8 cellular contexts compared by ENCODE assay signal in the genomic region with DNA sequence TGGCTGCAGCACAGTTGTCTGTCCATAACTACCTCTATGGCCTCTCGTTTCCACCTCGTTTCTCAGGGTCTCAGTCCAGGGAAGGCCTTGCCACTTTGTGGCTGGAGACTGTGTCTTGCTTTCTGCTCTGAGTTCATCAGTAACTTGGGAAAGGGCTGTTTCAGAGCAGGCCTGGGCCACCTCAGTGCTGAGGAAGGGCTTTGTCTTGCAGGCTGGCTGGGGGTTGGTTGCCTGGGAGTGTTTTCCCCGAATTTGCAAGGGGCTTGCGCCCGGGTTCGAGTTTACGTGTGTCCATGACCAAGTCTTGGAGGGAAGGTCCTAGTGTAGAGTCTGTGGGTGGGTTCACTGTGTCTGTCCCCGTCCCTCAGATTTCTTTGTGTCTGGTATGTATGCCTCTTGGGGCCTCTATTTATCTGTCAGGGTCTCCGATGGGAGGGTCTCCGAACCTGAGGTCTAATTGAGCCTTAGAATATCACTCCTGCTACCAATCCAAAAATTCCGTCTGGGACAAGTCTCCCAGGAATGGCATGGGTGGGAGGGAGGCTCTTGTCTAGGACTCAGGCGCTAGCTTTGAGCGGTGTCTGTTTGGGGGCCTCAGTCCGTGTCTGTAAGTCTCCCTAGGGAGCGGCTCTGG. TPM values are rescaled to one million over a fixed set of nuclear protein-coding genes. Genes with fewer than 3 reads are reported as not detected.
DNase-seq lines count a peak whose midpoint lies in the region; ATAC-seq, FAIRE-seq and TF ChIP-seq lines count a peak whose summit lies in the region.
"Had no signal": no experiment of that assay in that cellular context is flagged by ENCODE, and none has a peak within 500 bp of the region (broad histone marks: within the 10 kb centered on the region; RNA-seq: fewer than 3 reads in every experiment).

No MANE protein-coding gene starts in this region.

- CTCF ChIA-PET in K562 (lab: Yijun Ruan, JAX; ENCODE audit: low intra/inter-chr PET ratio) (no interaction called here), HEK293T (lab: Yijun Ruan, JAX) (interaction anchor here (1.3 kb wide), 1 partner anchor 11 kb away, joined by 3 read pairs; no protein-coding TSS in a partner anchor)

- 69% methylated on average over 14 of the region's 15 CpGs for whole genome bisulfite sequencing in K562 (ENCODE audit: insufficient coverage, low coverage, missing lambda C conversion rate)

- H3K27ac ChIP-seq in BLaER1 treated with 17β-estradiol and CSF1 and Interleukin-3, amounts not matched to agents 10 nM and 100 nM: peak overlapping the region; percentile 25 to 82 (median 73); a peak in 21 of 22 replicates
- no peak overlapping the region for H3K27ac ChIP-seq in K562 (ENCODE audit: extremely low read depth, low read depth, low read length)
- H3K27ac ChIP-seq in mucosa of rectum (ENCODE audit: low read depth in 2 of 2, low read length in 2 of 2): peak overlapping the region; percentile 84 to 85

- no peak for FAIRE-seq in K562 (lab: Jason Lieb, UNC)

- DNase-seq in K562 (ENCODE audit: extremely low read depth in 1 of 4, low spot score in 3 of 4) (no peak), NCI-H1092 (lab: John Stamatoyannopoulos, UW) (no peak), HEK293T (ENCODE audit: extremely low spot score) (no peak)
- DNase-seq: hypothalamus had no signal

- intact Hi-C loops in K562 (cut with micrococcal nuclease): loop anchor here (5.0 kb wide), 1 partner anchor 51 kb away; no protein-coding TSS in a partner anchor

- TF ChIP-seq EP300 in K562 (IDR thresholded peaks at IDR 0.05; ENCODE audit: low read length): no peak

- no peak for TF ChIP-seq CTCF in K562 (IDR thresholded peaks at IDR 0.05 in 2 of 3, conservative IDR thresholded peaks at IDR 0.05 in 1 of 3; ENCODE audit: insufficient read depth in 2 of 3, low read depth in 1 of 3, low read length in 3 of 3)

- no peak for TF ChIP-seq POLR2A in K562 (conservative IDR thresholded peaks at IDR 0.05)

- no peak for TF ChIP-seq RAD21 in K562 (CRISPR knock-in tag; conservative IDR thresholded peaks at IDR 0.05 in 1 of 2, IDR thresholded peaks at IDR 0.05 in 1 of 2)

- H3K9me3 ChIP-seq in BLaER1 treated with 17β-estradiol and CSF1 and Interleukin-3, amounts not matched to agents 10 nM and 100 nM (replicated peaks in 1 of 11): no peaks in the 10 kb centered on the region
- no peaks in the 10 kb centered on the region for H3K9me3 ChIP-seq in K562 (replicated peaks; ENCODE audit: control insufficient read depth, insufficient read depth, low read depth, low read length)
- H3K9me3 ChIP-seq in mucosa of rectum (ENCODE audit: control insufficient read depth in 2 of 2, low read length in 2 of 2): no peaks in the 10 kb centered on the region

- H3K9ac ChIP-seq in BLaER1 treated with 17β-estradiol and CSF1 and Interleukin-3, amounts not matched to agents 10 nM and 100 nM: peak overlapping the region; percentile 69 to 82 (median 78)
- H3K9ac ChIP-seq in K562 (ENCODE audit: insufficient read depth in 1 of 2, low read depth in 2 of 2, low read length in 2 of 2): peak overlapping the region; percentile 14 to 52; a peak in 2 of 4 replicates
- peak overlapping the region; percentile 48 to 65 for H3K9ac ChIP-seq in mucosa of rectum (ENCODE audit: low read depth in 1 of 2, low read length in 2 of 2)

- peak overlapping the region; percentile 77; the same call in 1 of the 2 replicates for H2AFZ ChIP-seq in K562 (ENCODE audit: low read depth, low read length)

- H3K4me2 ChIP-seq in BLaER1 treated with 17β-estradiol and CSF1 and Interleukin-3, amounts not matched to agents 10 nM and 100 nM: peak overlapping the region; percentile 84 to 98 (median 91)
- H3K4me2 ChIP-seq in K562 (ENCODE audit: insufficient read depth, low read length): no peak overlapping the region; the same call in 1 of the 2 replicates

- no TSS peak for BruUV-seq in K562 (replicated peaks; lab: Mats Ljungman, UMichigan)

- peaks cover 62 to 84% (median 79%) of the 10 kb centered on the region in 10 experiments for H3K4me1 ChIP-seq in BLaER1 treated with 17β-estradiol and CSF1 and Interleukin-3, amounts not matched to agents 10 nM and 100 nM
- H3K4me1 ChIP-seq in K562 (replicated peaks in 1 of 2; ENCODE audit: control insufficient read depth in 2 of 2, insufficient read depth in 2 of 2, low read length in 2 of 2) (peaks cover 18 to 43% of the 10 kb centered on the region in 2 experiments; a peak in 4 of 5 replicates), mucosa of rectum (ENCODE audit: control insufficient read depth in 2 of 2, insufficient read depth in 2 of 2, low read length in 2 of 2) (peaks cover 13 to 19% of the 10 kb centered on the region in 2 donors)

- peaks cover 0 to 14% (median 0%) of the 10 kb centered on the region in 11 experiments; a peak in 5 of 22 replicates for H3K36me3 ChIP-seq in BLaER1 treated with 17β-estradiol and CSF1 and Interleukin-3, amounts not matched to agents 10 nM and 100 nM
- H3K36me3 ChIP-seq in K562 (ENCODE audit: control insufficient read depth, insufficient read depth, low read length) (peaks cover 11% of the 10 kb centered on the region; the same call in 1 of the 3 replicates), mucosa of rectum (ENCODE audit: control insufficient read depth in 2 of 2, insufficient read depth in 2 of 2, low read length in 2 of 2) (peaks cover 0 to 3% of the 10 kb centered on the region in 2 donors)

- POLR2A ChIA-PET in K562 (lab: Yijun Ruan, JAX): interaction anchor here (3.5 kb wide), 1 partner anchor 11 kb away, joined by 15 read pairs; no protein-coding TSS in a partner anchor
- POLR2A ChIA-PET in HEK293T (lab: Yijun Ruan, JAX): interaction anchor here (1.0 to 3.9 kb wide), 3 partner anchors 11 to 18 kb away, joined by 3 to 27 read pairs (median 4); partner anchors contain the start of gene ARMC5

- H3K79me2 ChIP-seq in K562 (ENCODE audit: control insufficient read depth, insufficient read depth, low read length): no peaks in the 10 kb centered on the region

- H3K9me1 ChIP-seq in K562 (ENCODE audit: control insufficient read depth, insufficient read depth, low read length): no peaks in the 10 kb centered on the region

- in situ Hi-C loops in K562 (cut with MboI): no loop called here

- no peaks in the 10 kb centered on the region for H3K27me3 ChIP-seq in BLaER1 treated with 17β-estradiol and CSF1 and Interleukin-3, amounts not matched to agents 10 nM and 100 nM
- H3K27me3 ChIP-seq in K562 (ENCODE audit: control insufficient read depth in 2 of 2, insufficient read depth in 2 of 2, low read length in 2 of 2): no peaks in the 10 kb centered on the region
- no peaks in the 10 kb centered on the region for H3K27me3 ChIP-seq in mucosa of rectum (ENCODE audit: control insufficient read depth in 2 of 2, insufficient read depth in 2 of 2, low read length in 2 of 2)

- H3K4me3 ChIP-seq in BLaER1 treated with 17β-estradiol and CSF1 and Interleukin-3, amounts not matched to agents 10 nM and 100 nM: peak overlapping the region; percentile 54 to 74 (median 64)
- H3K4me3 ChIP-seq in K562 (no peak overlapping the region), mucosa of rectum (ENCODE audit: low read length in 2 of 2) (peak overlapping the region; percentile 50 to 67)

- ATAC-seq in K562: no peak
- no peak for ATAC-seq in GM21528 (IDR thresholded peaks at IDR 0.05; ENCODE audit: low FRiP score, unreplicated experiment)

- H4K20me1 ChIP-seq in BLaER1 treated with 17β-estradiol and CSF1 and Interleukin-3, amounts not matched to agents 10 nM and 100 nM: peaks cover 0 to 7% (median 0%) of the 10 kb centered on the region in 11 experiments; a peak in 3 of 22 replicates
- no peaks in the 10 kb centered on the region for H4K20me1 ChIP-seq in K562 (replicated peaks; ENCODE audit: control insufficient read depth, insufficient read depth, low read length)

RNA-seq across cellular contexts. Expression of gene TGFB1I1, which starts 0.6 kb away (rescaled TPM):
- total RNA-seq in K562 (2011; cell fraction: chromatin; rRNA removed; ENCODE audit: low replicate concordance): 0.44 and 0.81 TPM in 2 replicates
- total RNA-seq in K562 (2011; cell fraction: nucleolus; rRNA removed): 1.2 and 1.4 TPM in 2 replicates
- total RNA-seq in K562 (2011; cell fraction: nucleoplasm; rRNA removed): 0.73 and 0.92 TPM in 2 replicates
- total RNA-seq in K562 (2014; rRNA removed): 0.53 and 0.91 TPM in 2 replicates
- 0.11 and 0.29 TPM in 2 replicates for total RNA-seq in K562 (2014; rRNA removed; fragmentation: Illumina TruSeq; extraction: Trizol)
- 0.25 and 0.26 TPM in 2 replicates for total RNA-seq in K562 (2015; rRNA removed; fragmentation: Illumina TruSeq; extraction: Trizol)
- total RNA-seq in K562 (2021): 0.64 and 0.85 TPM in 2 replicates
- polyA plus RNA-seq in K562 (2011; rRNA removed): 0.04 and 0.08 TPM in 2 replicates
- polyA plus RNA-seq in K562 (2011; cell fraction: cytosol; rRNA removed): 0.25 and 0.67 TPM in 2 replicates
- polyA plus RNA-seq in K562 (2011; cell fraction: nucleus; rRNA removed): 0.22 and 0.28 TPM in 2 replicates
- polyA plus RNA-seq in K562 (2012): 0.72 and 1.9 TPM in 2 replicates
- 0.62 and 0.73 TPM in 2 replicates for polyA plus RNA-seq in K562 (2014; fragmentation: Illumina TruSeq; extraction: Trizol)
- polyA plus RNA-seq in K562 (2014; fragmentation: Nextera tagmentation; extraction: Ambion mirVana): under 1 TPM; 0.06 TPM
- 0.19 and 0.54 TPM in 2 replicates for polyA plus RNA-seq in K562 (2014; rRNA removed)
- polyA minus RNA-seq in K562 (2011; rRNA and poly(A)+ RNA removed): not detected in 2 replicates
- polyA minus RNA-seq in K562 (2011; cell fraction: cytosol; rRNA and poly(A)+ RNA removed): 1.4 TPM in 1 of 2 replicates, not detected in the other
- 0.22 TPM in 1 of 2 replicates, not detected in the other for polyA minus RNA-seq in K562 (2011; cell fraction: nucleus; rRNA and poly(A)+ RNA removed)

RNA-seq across cellular contexts. Expression of gene SLC5A2, which starts 11.6 kb away (rescaled TPM):
- total RNA-seq in K562 (2011; cell fraction: chromatin; rRNA removed; ENCODE audit: low replicate concordance): not detected in 2 replicates
- not detected in 2 replicates for total RNA-seq in K562 (2011; cell fraction: nucleolus; rRNA removed)
- not detected in 2 replicates for total RNA-seq in K562 (2011; cell fraction: nucleoplasm; rRNA removed)
- total RNA-seq in K562 (2014; rRNA removed) (not detected in 2 replicates), K562 (2014; rRNA removed; fragmentation: Illumina TruSeq; extraction: Trizol) (not detected in 2 replicates), K562 (2015; rRNA removed; fragmentation: Illumina TruSeq; extraction: Trizol) (not detected in 2 replicates), K562 (2021) (0.07 TPM in 1 of 2 replicates, not detected in the other)
- polyA plus RNA-seq in K562 (2011; rRNA removed) (not detected in 2 replicates), K562 (2014; fragmentation: Illumina TruSeq; extraction: Trizol) (not detected in 2 replicates), K562 (2014; fragmentation: Nextera tagmentation; extraction: Ambion mirVana) (1 to 10 TPM; 2.2 to 2.7 TPM), K562 (2014; rRNA removed) (not detected in 2 replicates)
- 0.03 TPM in 1 of 2 replicates, not detected in the other for polyA plus RNA-seq in K562 (2011; cell fraction: cytosol; rRNA removed)
- polyA plus RNA-seq in K562 (2011; cell fraction: nucleus; rRNA removed): not detected in 2 replicates
- 0.56 and 2.4 TPM in 2 replicates for polyA plus RNA-seq in K562 (2012)
- not detected in 2 replicates for polyA minus RNA-seq in K562 (2011; rRNA and poly(A)+ RNA removed)
- not detected in 2 replicates for polyA minus RNA-seq in K562 (2011; cell fraction: cytosol; rRNA and poly(A)+ RNA removed)
- polyA minus RNA-seq in K562 (2011; cell fraction: nucleus; rRNA and poly(A)+ RNA removed): not detected in 2 replicates
- total RNA-seq: T-helper 1 cell treated with Interleukin-12 subunit alpha and Interleukin-12 subunit beta and Interleukin-4 antibody, amounts not matched to agents 30 ng/mL and 1 ng/mL, for 36 hours had no signal

RNA-seq across cellular contexts. Expression of gene ARMC5, which starts 12.1 kb away (rescaled TPM):
- total RNA-seq in K562 (2011; cell fraction: chromatin; rRNA removed; ENCODE audit: low replicate concordance): 14.5 and 27.5 TPM in 2 replicates
- 22.8 and 23.9 TPM in 2 replicates for total RNA-seq in K562 (2011; cell fraction: nucleolus; rRNA removed)
- 15.2 and 19.7 TPM in 2 replicates for total RNA-seq in K562 (2011; cell fraction: nucleoplasm; rRNA removed)
- total RNA-seq in K562 (2014; rRNA removed) (10.3 and 11.8 TPM in 2 replicates), K562 (2014; rRNA removed; fragmentation: Illumina TruSeq; extraction: Trizol) (1.2 and 1.9 TPM in 2 replicates), K562 (2015; rRNA removed; fragmentation: Illumina TruSeq; extraction: Trizol) (5.0 and 6.6 TPM in 2 replicates), K562 (2021) (13.2 and 13.5 TPM in 2 replicates)
- polyA plus RNA-seq in K562 (2011; rRNA removed) (2.1 and 5.6 TPM in 2 replicates), K562 (2014; fragmentation: Illumina TruSeq; extraction: Trizol) (1.8 and 4.8 TPM in 2 replicates), K562 (2014; fragmentation: Nextera tagmentation; extraction: Ambion mirVana) (under 1 TPM; 0.11 to 0.17 TPM), K562 (2014; rRNA removed) (8.4 and 9.5 TPM in 2 replicates)
- polyA plus RNA-seq in K562 (2011; cell fraction: cytosol; rRNA removed): 3.3 and 7.9 TPM in 2 replicates
- 33.0 and 40.2 TPM in 2 replicates for polyA plus RNA-seq in K562 (2011; cell fraction: nucleus; rRNA removed)
- polyA plus RNA-seq in K562 (2012): 8.9 and 9.6 TPM in 2 replicates
- polyA minus RNA-seq in K562 (2011; rRNA and poly(A)+ RNA removed): 1.6 and 2.5 TPM in 2 replicates
- 4.5 and 6.8 TPM in 2 replicates for polyA minus RNA-seq in K562 (2011; cell fraction: cytosol; rRNA and poly(A)+ RNA removed)
- 5.1 and 8.1 TPM in 2 replicates for polyA minus RNA-seq in K562 (2011; cell fraction: nucleus; rRNA and poly(A)+ RNA removed)

RNA-seq across cellular contexts. Expression of gene ZNF843, which starts 28.8 kb away (rescaled TPM):
- not detected in 2 replicates for total RNA-seq in K562 (2011; cell fraction: chromatin; rRNA removed; ENCODE audit: low replicate concordance)
- total RNA-seq in K562 (2011; cell fraction: nucleolus; rRNA removed): 0.17 TPM in 1 of 2 replicates, not detected in the other
- total RNA-seq in K562 (2011; cell fraction: nucleoplasm; rRNA removed): 0.23 TPM in 1 of 2 replicates, not detected in the other
- not detected in 2 replicates for total RNA-seq in K562 (2014; rRNA removed)
- not detected in 2 replicates for total RNA-seq in K562 (2014; rRNA removed; fragmentation: Illumina TruSeq; extraction: Trizol)
- total RNA-seq in K562 (2015; rRNA removed; fragmentation: Illumina TruSeq; extraction: Trizol): not detected in 2 replicates
- total RNA-seq in K562 (2021): 0.13 TPM in 1 of 2 replicates, not detected in the other
- polyA plus RNA-seq in K562 (2011; rRNA removed): 0.03 and 0.06 TPM in 2 replicates
- polyA plus RNA-seq in K562 (2011; cell fraction: cytosol; rRNA removed): 0.04 and 0.12 TPM in 2 replicates
- 0.04 and 0.06 TPM in 2 replicates for polyA plus RNA-seq in K562 (2011; cell fraction: nucleus; rRNA removed)
- polyA plus RNA-seq in K562 (2012): 0.09 and 0.21 TPM in 2 replicates
- 0.04 and 0.07 TPM in 2 replicates for polyA plus RNA-seq in K562 (2014; fragmentation: Illumina TruSeq; extraction: Trizol)
- under 1 TPM in 1 of 2 experiments, not detected in 1; 0.06 TPM for polyA plus RNA-seq in K562 (2014; fragmentation: Nextera tagmentation; extraction: Ambion mirVana)
- polyA plus RNA-seq in K562 (2014; rRNA removed): not detected in 2 replicates
- 0.03 and 0.04 TPM in 2 replicates for polyA minus RNA-seq in K562 (2011; rRNA and poly(A)+ RNA removed)
- polyA minus RNA-seq in K562 (2011; cell fraction: cytosol; rRNA and poly(A)+ RNA removed): not detected in 2 replicates
- polyA minus RNA-seq in K562 (2011; cell fraction: nucleus; rRNA and poly(A)+ RNA removed): not detected in 2 replicates

RNA-seq across cellular contexts. Expression of gene RUSF1, which starts 36.8 kb away (rescaled TPM):
- 95.6 and 204 TPM in 2 replicates for total RNA-seq in K562 (2011; cell fraction: chromatin; rRNA removed; ENCODE audit: low replicate concordance)
- total RNA-seq in K562 (2011; cell fraction: nucleolus; rRNA removed): 127 and 145 TPM in 2 replicates
- total RNA-seq in K562 (2011; cell fraction: nucleoplasm; rRNA removed): 113 and 120 TPM in 2 replicates
- total RNA-seq in K562 (2014; rRNA removed) (27.6 and 35.1 TPM in 2 replicates), K562 (2014; rRNA removed; fragmentation: Illumina TruSeq; extraction: Trizol) (15.8 and 17.8 TPM in 2 replicates), K562 (2015; rRNA removed; fragmentation: Illumina TruSeq; extraction: Trizol) (22.9 and 23.4 TPM in 2 replicates), K562 (2021) (44.1 and 49.8 TPM in 2 replicates)
- polyA plus RNA-seq in K562 (2011; rRNA removed) (46.7 and 74.1 TPM in 2 replicates), K562 (2014; fragmentation: Illumina TruSeq; extraction: Trizol) (43.2 and 54.4 TPM in 2 replicates), K562 (2014; fragmentation: Nextera tagmentation; extraction: Ambion mirVana) (under 1 TPM; 0.80 to 0.89 TPM), K562 (2014; rRNA removed) (52.8 and 54.4 TPM in 2 replicates)
- 66.4 and 70.6 TPM in 2 replicates for polyA plus RNA-seq in K562 (2011; cell fraction: cytosol; rRNA removed)
- polyA plus RNA-seq in K562 (2011; cell fraction: nucleus; rRNA removed): 343 and 373 TPM in 2 replicates
- 40.1 and 104 TPM in 2 replicates for polyA plus RNA-seq in K562 (2012)
- polyA minus RNA-seq in K562 (2011; rRNA and poly(A)+ RNA removed): 35.6 and 38.8 TPM in 2 replicates
- 36.8 and 41.0 TPM in 2 replicates for polyA minus RNA-seq in K562 (2011; cell fraction: cytosol; rRNA and poly(A)+ RNA removed)
- polyA minus RNA-seq in K562 (2011; cell fraction: nucleus; rRNA and poly(A)+ RNA removed): 50.6 and 81.8 TPM in 2 replicates
